16 cellular contexts compared by ENCODE assay signal in genomic region chr20:4157516-4157915, GRCh38. TPM values are rescaled to one million over a fixed set of nuclear protein-coding genes. Genes with fewer than 3 reads are reported as not detected.
DNase-seq lines count a peak whose midpoint lies in the region; TF ChIP-seq lines count a peak whose summit lies in the region.
"Had no signal": no experiment of that assay in that cellular context is flagged by ENCODE, and none has a peak within 500 bp of the region (broad histone marks: within the 10 kb centered on the region; RNA-seq: fewer than 3 reads in every experiment).

No MANE protein-coding gene starts in this region.

- H3K9me3 Mint-ChIP-seq in activated CD4-positive, alpha-beta T cell treated with anti-CD3 and anti-CD28 coated beads, Interleukin-2, amount 10 ng/mL, durations not matched to agents 24 days and 14 days: no peaks in the 10 kb centered on the region
- H3K9me3 Mint-ChIP-seq in activated CD4-positive, alpha-beta T cell treated with anti-CD3 and anti-CD28 coated beads, Interleukin-2, amount 10 ng/mL, durations not matched to agents 7 days and 5 days: no peaks in the 10 kb centered on the region
- H3K9me3 Mint-ChIP-seq in activated T-helper 2 cell treated with anti-CD3 and anti-CD28 coated beads, Interferon-gamma antibody, Interleukin-2, Interleukin-4, amounts not matched to agents 10 μg/mL and 5 μg/mL and 100 μg/mL, durations not matched to agents 14 hours and 24 hours and 36 hours: no peaks in the 10 kb centered on the region
- no peaks in the 10 kb centered on the region for H3K9me3 Mint-ChIP-seq in type B pancreatic cell
- H3K9me3 Mint-ChIP-seq: CD14-positive monocyte, IgD-negative memory B cell had no signal

- H3K4ac ChIP-seq in mesendoderm (ENCODE audit: low read depth, low read length): no peak overlapping the region

- no peak for TF ChIP-seq POLR2A in sigmoid colon (IDR thresholded peaks at IDR 0.05)

- WGBS in mesendoderm (ENCODE audit: extremely low coverage, insufficient coverage, low lambda C conversion rate): no CpG with 5 or more reads among the region's 6 CpGs
- 89 to 95% methylated on average over 6 of the region's 6 CpGs for WGBS in sigmoid colon, 2 donors

- H2BK120ac ChIP-seq in mesendoderm (ENCODE audit: low read depth, low read length): no peak overlapping the region

- H3K9me3 ChIP-seq in BE2C: no peaks in the 10 kb centered on the region
- H3K9me3 ChIP-seq in sigmoid colon: no peaks in the 10 kb centered on the region

- no peak overlapping the region for H3K4me3 Mint-ChIP-seq in activated CD4-positive, alpha-beta T cell treated with anti-CD3 and anti-CD28 coated beads, Interleukin-2, amount 10 ng/mL, durations not matched to agents 24 days and 14 days
- H3K4me3 Mint-ChIP-seq in activated CD4-positive, alpha-beta T cell treated with anti-CD3 and anti-CD28 coated beads, Interleukin-2, amount 10 ng/mL, durations not matched to agents 7 days and 5 days: no peak overlapping the region
- H3K4me3 Mint-ChIP-seq in activated T-helper 2 cell treated with anti-CD3 and anti-CD28 coated beads, Interferon-gamma antibody, Interleukin-2, Interleukin-4, amounts not matched to agents 10 μg/mL and 5 μg/mL and 100 μg/mL, durations not matched to agents 14 hours and 24 hours and 36 hours (ENCODE audit: low read depth): no peak overlapping the region
- peak overlapping the region; percentile 64 for H3K4me3 Mint-ChIP-seq in type B pancreatic cell
- H3K4me3 Mint-ChIP-seq: CD14-positive monocyte, IgD-negative memory B cell had no signal

- TF ChIP-seq EP300 in sigmoid colon (IDR thresholded peaks at IDR 0.05): no peak

- peak overlapping the region; percentile 51 for H2AK5ac ChIP-seq in mesendoderm (ENCODE audit: low read length)

- H3K4me1 ChIP-seq in mesendoderm (ENCODE audit: control insufficient read depth, low read depth, low read length) (peaks cover 9% of the 10 kb centered on the region), BE2C (no peaks in the 10 kb centered on the region), sigmoid colon (peaks cover 0 to 12% (median 5%) of the 10 kb centered on the region in 4 donors)

- TF ChIP-seq CTCF in type B pancreatic cell (conservative IDR thresholded peaks at IDR 0.05) (no peak), BE2C (IDR thresholded peaks at IDR 0.05; ENCODE audit: low read depth, low read length) (no peak), sigmoid colon (IDR thresholded peaks at IDR 0.05) (no peak)

- no peak overlapping the region for H2BK15ac ChIP-seq in mesendoderm (replicated peaks; ENCODE audit: low read depth)

- H3K36me3 ChIP-seq in mesendoderm (ENCODE audit: control insufficient read depth, insufficient read depth, low read length) (peaks cover 2% of the 10 kb centered on the region), BE2C (no peaks in the 10 kb centered on the region), sigmoid colon (no peaks in the 10 kb centered on the region)

- DNase-seq in activated CD4-positive, alpha-beta T cell treated with anti-CD3 and anti-CD28 coated beads, Interleukin-2, amount 10 ng/mL, durations not matched to agents 24 days and 14 days: no peak
- DNase-seq in activated CD4-positive, alpha-beta T cell treated with anti-CD3 and anti-CD28 coated beads, Interleukin-2, amount 10 ng/mL, durations not matched to agents 7 days and 5 days: no peak
- no peak for DNase-seq in activated T-helper 2 cell treated with anti-CD3 and anti-CD28 coated beads, Interferon-gamma antibody, Interleukin-2, Interleukin-4, amounts not matched to agents 10 μg/mL and 5 μg/mL and 100 μg/mL, durations not matched to agents 14 hours and 24 hours and 36 hours (ENCODE audit: low spot score)
- DNase-seq in mesendoderm: no peak
- DNase-seq in type B pancreatic cell (ENCODE audit: extremely low spot score, unreplicated experiment): no peak
- no peak for DNase-seq in activated naive CD4-positive, alpha-beta T cell (lab: John Stamatoyannopoulos, UW)
- no peak for DNase-seq in BE2C
- no peak for DNase-seq in sigmoid colon
- DNase-seq: GOT3, Kasumi-1, NCI-H1105 treated with DMSO at 0.1 percent for 48 hours, NCI-H187, NCI-H526 treated with DMSO at 0.1 percent for 48 hours, SHP77 treated with DMSO at 0.1 percent for 48 hours had no signal

- H3K23ac ChIP-seq in mesendoderm (ENCODE audit: low read length): no peak overlapping the region

- no peak overlapping the region for H2BK5ac ChIP-seq in mesendoderm (ENCODE audit: low read length)

- peaks cover 44% of the 10 kb centered on the region for H3K4me1 Mint-ChIP-seq in activated CD4-positive, alpha-beta T cell treated with anti-CD3 and anti-CD28 coated beads, Interleukin-2, amount 10 ng/mL, durations not matched to agents 24 days and 14 days
- peaks cover 17% of the 10 kb centered on the region for H3K4me1 Mint-ChIP-seq in activated CD4-positive, alpha-beta T cell treated with anti-CD3 and anti-CD28 coated beads, Interleukin-2, amount 10 ng/mL, durations not matched to agents 7 days and 5 days
- peaks cover 36% of the 10 kb centered on the region for H3K4me1 Mint-ChIP-seq in activated T-helper 2 cell treated with anti-CD3 and anti-CD28 coated beads, Interferon-gamma antibody, Interleukin-2, Interleukin-4, amounts not matched to agents 10 μg/mL and 5 μg/mL and 100 μg/mL, durations not matched to agents 14 hours and 24 hours and 36 hours (ENCODE audit: low read depth)
- H3K4me1 Mint-ChIP-seq in type B pancreatic cell (ENCODE audit: unreplicated experiment): peaks cover 33% of the 10 kb centered on the region

- no peak overlapping the region for H3K56ac ChIP-seq in mesendoderm (ENCODE audit: low read length)

- no peak overlapping the region for H4K8ac ChIP-seq in mesendoderm (ENCODE audit: low read depth, low read length)

- no peak overlapping the region for H3K9ac ChIP-seq in mesendoderm (ENCODE audit: low read length)

- H3K18ac ChIP-seq in mesendoderm (ENCODE audit: low read length): no peak overlapping the region

- intact Hi-C loops in activated CD4-positive, alpha-beta T cell treated with anti-CD3 and anti-CD28 coated beads, Interleukin-2, amount 10 ng/mL, durations not matched to agents 24 days and 14 days (cut with micrococcal nuclease): no loop called here
- intact Hi-C loops in activated T-helper 2 cell treated with anti-CD3 and anti-CD28 coated beads, Interferon-gamma antibody, Interleukin-2, Interleukin-4, amounts not matched to agents 10 μg/mL and 5 μg/mL and 100 μg/mL, durations not matched to agents 14 hours and 24 hours and 36 hours (cut with micrococcal nuclease): no loop called here
- intact Hi-C loops in sigmoid colon (cut with DNase I): no loop called here

- no peak overlapping the region for H3K4me2 ChIP-seq in mesendoderm (ENCODE audit: low read length)

- CTCF ChIA-PET in activated CD4-positive, alpha-beta T cell treated with anti-CD3 and anti-CD28 coated beads, Interleukin-2, amount 10 ng/mL, durations not matched to agents 7 days and 5 days (lab: Charles Lee): interaction anchor here (0.9 kb wide), 1 partner anchor 12 kb away, joined by 4 read pairs; no protein-coding TSS in a partner anchor

- H3K27ac ChIP-seq in mesendoderm (ENCODE audit: low read depth, low read length) (no peak overlapping the region), sigmoid colon (no peak overlapping the region)

- POLR2A ChIA-PET in activated CD4-positive, alpha-beta T cell treated with anti-CD3 and anti-CD28 coated beads, Interleukin-2, amount 10 ng/mL, durations not matched to agents 7 days and 5 days (lab: Charles Lee): no interaction called here

- no peaks in the 10 kb centered on the region for H3K27me3 Mint-ChIP-seq in activated CD4-positive, alpha-beta T cell treated with anti-CD3 and anti-CD28 coated beads, Interleukin-2, amount 10 ng/mL, durations not matched to agents 24 days and 14 days
- peaks cover 6% of the 10 kb centered on the region for H3K27me3 Mint-ChIP-seq in activated CD4-positive, alpha-beta T cell treated with anti-CD3 and anti-CD28 coated beads, Interleukin-2, amount 10 ng/mL, durations not matched to agents 7 days and 5 days
- no peaks in the 10 kb centered on the region for H3K27me3 Mint-ChIP-seq in activated T-helper 2 cell treated with anti-CD3 and anti-CD28 coated beads, Interferon-gamma antibody, Interleukin-2, Interleukin-4, amounts not matched to agents 10 μg/mL and 5 μg/mL and 100 μg/mL, durations not matched to agents 14 hours and 24 hours and 36 hours (ENCODE audit: low read depth)
- H3K27me3 Mint-ChIP-seq in type B pancreatic cell: no peaks in the 10 kb centered on the region

- H4K5ac ChIP-seq in mesendoderm (ENCODE audit: low read length): no peak overlapping the region

- H3K4me3 ChIP-seq in mesendoderm (ENCODE audit: low read length): no peak overlapping the region
- no peak overlapping the region for H3K4me3 ChIP-seq in BE2C (ENCODE audit: low read depth, low read length)
- no peak overlapping the region for H3K4me3 ChIP-seq in sigmoid colon

- peaks cover 14% of the 10 kb centered on the region for H3K36me3 Mint-ChIP-seq in activated CD4-positive, alpha-beta T cell treated with anti-CD3 and anti-CD28 coated beads, Interleukin-2, amount 10 ng/mL, durations not matched to agents 24 days and 14 days (ENCODE audit: low read depth)
- H3K36me3 Mint-ChIP-seq in activated CD4-positive, alpha-beta T cell treated with anti-CD3 and anti-CD28 coated beads, Interleukin-2, amount 10 ng/mL, durations not matched to agents 7 days and 5 days (ENCODE audit: low read depth): no peaks in the 10 kb centered on the region
- H3K36me3 Mint-ChIP-seq in activated T-helper 2 cell treated with anti-CD3 and anti-CD28 coated beads, Interferon-gamma antibody, Interleukin-2, Interleukin-4, amounts not matched to agents 10 μg/mL and 5 μg/mL and 100 μg/mL, durations not matched to agents 14 hours and 24 hours and 36 hours (ENCODE audit: low read depth): peaks cover 5% of the 10 kb centered on the region
- H3K36me3 Mint-ChIP-seq in type B pancreatic cell: no peaks in the 10 kb centered on the region

- peak overlapping the region; percentile 13 for H3K27ac Mint-ChIP-seq in activated CD4-positive, alpha-beta T cell treated with anti-CD3 and anti-CD28 coated beads, Interleukin-2, amount 10 ng/mL, durations not matched to agents 24 days and 14 days
- H3K27ac Mint-ChIP-seq in activated CD4-positive, alpha-beta T cell treated with anti-CD3 and anti-CD28 coated beads, Interleukin-2, amount 10 ng/mL, durations not matched to agents 7 days and 5 days: no peak overlapping the region
- peak overlapping the region; percentile 29 for H3K27ac Mint-ChIP-seq in activated T-helper 2 cell treated with anti-CD3 and anti-CD28 coated beads, Interferon-gamma antibody, Interleukin-2, Interleukin-4, amounts not matched to agents 10 μg/mL and 5 μg/mL and 100 μg/mL, durations not matched to agents 14 hours and 24 hours and 36 hours
- no peak overlapping the region for H3K27ac Mint-ChIP-seq in type B pancreatic cell
- H3K27ac Mint-ChIP-seq: IgD-negative memory B cell had no signal

- H3K27me3 ChIP-seq in mesendoderm (ENCODE audit: insufficient read depth, low read length, poor library complexity) (no peaks in the 10 kb centered on the region), BE2C (no peaks in the 10 kb centered on the region), sigmoid colon (no peaks in the 10 kb centered on the region)

- no peaks in the 10 kb centered on the region for H3K79me2 ChIP-seq in mesendoderm (ENCODE audit: control insufficient read depth, insufficient read depth, low read length)

- H3K79me1 ChIP-seq in mesendoderm (ENCODE audit: low read length): peaks cover 9% of the 10 kb centered on the region

RNA-seq across cellular contexts. Expression of gene SMOX, which starts 8.9 kb away (rescaled TPM):
- total RNA-seq in activated CD4-positive, alpha-beta T cell treated with anti-CD3 and anti-CD28 coated beads, Interleukin-2, amount 10 ng/mL, durations not matched to agents 24 days and 14 days: 25.4 and 26.6 TPM in 2 replicates
- 1 to 10 TPM; 3.3 to 3.4 TPM for total RNA-seq in activated CD4-positive, alpha-beta T cell treated with anti-CD3 and anti-CD28 coated beads, Interleukin-2, amount 10 ng/mL, durations not matched to agents 7 days and 5 days
- 36.4 and 38.7 TPM in 2 replicates for total RNA-seq in activated T-helper 2 cell treated with anti-CD3 and anti-CD28 coated beads, Interferon-gamma antibody, Interleukin-2, Interleukin-4, amounts not matched to agents 10 μg/mL and 5 μg/mL and 100 μg/mL, durations not matched to agents 14 hours and 24 hours and 36 hours
- 9.9 TPM for polyA plus RNA-seq in mesendoderm (2013, experiment 1 of 2)
- 11.2 TPM for polyA plus RNA-seq in mesendoderm (2013, experiment 2 of 2)
- total RNA-seq in type B pancreatic cell (ENCODE audit: low replicate concordance): 17.2 and 18.9 TPM in 2 replicates
- polyA plus RNA-seq in BE2C (2012; ENCODE audit: insufficient read depth, insufficient read length, low read depth): 3.3 TPM
- total RNA-seq in sigmoid colon: 10 to 100 TPM in 1 of 4 donors, 1 to 10 TPM in 3; 3.9 to 11.1 (median 4.4) TPM
- polyA plus RNA-seq in sigmoid colon: 1 to 10 TPM; 3.9 to 4.8 (median 4.8) TPM

Comparison
In these comparisons a context has a peak if more than half of its experiments do, and no peak if none do; other contexts are left out.
1. H3K27ac Mint-ChIP-seq: peak in activated CD4-positive, alpha-beta T cell treated with anti-CD3 and anti-CD28 coated beads, Interleukin-2, amount 10 ng/mL, durations not matched to agents 24 days and 14 days (single experiment) and activated T-helper 2 cell treated with anti-CD3 and anti-CD28 coated beads, Interferon-gamma antibody, Interleukin-2, Interleukin-4, amounts not matched to agents 10 μg/mL and 5 μg/mL and 100 μg/mL, durations not matched to agents 14 hours and 24 hours and 36 hours (single experiment); none in activated CD4-positive, alpha-beta T cell treated with anti-CD3 and anti-CD28 coated beads, Interleukin-2, amount 10 ng/mL, durations not matched to agents 7 days and 5 days (single experiment) and type B pancreatic cell (single experiment).